In the genomic region with DNA sequence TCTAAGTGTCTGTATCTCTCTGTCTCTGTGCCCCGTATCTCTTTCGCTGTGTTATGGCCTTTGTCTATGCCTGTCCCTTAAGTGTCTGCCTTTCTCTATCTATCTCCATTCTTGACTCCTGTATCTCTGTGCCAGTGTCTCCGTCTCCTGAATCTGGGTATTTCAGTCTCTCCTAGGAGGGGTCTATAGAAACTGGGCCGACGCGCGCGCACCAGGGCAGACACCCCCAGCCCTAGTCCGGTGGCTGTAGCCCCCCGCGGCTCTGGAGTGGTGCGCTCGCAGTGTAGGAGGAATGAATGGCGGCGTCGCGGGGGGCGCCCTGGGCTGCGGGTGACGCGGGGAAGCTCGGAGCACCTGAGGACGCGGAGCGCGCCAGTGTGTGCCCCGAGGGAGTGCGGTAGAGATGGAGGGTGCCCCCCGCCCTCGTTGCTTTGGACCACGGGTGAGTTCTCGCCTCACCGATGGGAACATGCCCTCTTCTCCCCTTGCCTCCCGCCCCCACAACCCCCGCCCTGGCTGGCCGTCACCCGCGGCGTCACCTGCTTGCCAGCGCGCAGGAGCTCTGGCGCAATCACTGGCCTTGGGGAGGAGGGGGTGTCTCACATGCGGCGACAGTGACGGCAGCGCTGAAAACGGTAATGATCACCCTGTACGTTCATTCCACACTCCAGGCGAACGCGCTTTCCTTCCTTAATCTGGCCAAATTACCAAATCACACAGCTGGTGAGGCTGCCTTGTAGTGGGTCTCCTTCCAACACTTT, we compare ENCODE assay signal across 10 cellular contexts. TPM values are rescaled to one million over a fixed set of nuclear protein-coding genes. Genes with fewer than 3 reads are reported as not detected.
A peak's percentile ranks its signal among the peaks of the same experiment; 100 is the strongest.
DNase-seq lines count a peak whose midpoint lies in the region; ATAC-seq and TF ChIP-seq lines count a peak whose summit lies in the region.
"Had no signal": no experiment of that assay in that cellular context is flagged by ENCODE, and none has a peak within 500 bp of the region (broad histone marks: within the 10 kb centered on the region; RNA-seq: fewer than 3 reads in every experiment).

No MANE protein-coding gene starts in this region.

- no peak overlapping the region for H3K27ac Mint-ChIP-seq in Calu3 (ENCODE audit: unreplicated experiment)
- peak overlapping the region; percentile 17 for H3K27ac Mint-ChIP-seq in activated CD4-positive, alpha-beta T cell treated with anti-CD3 and anti-CD28 coated beads, Interleukin-2, amount 10 ng/mL, durations not matched to agents 24 days and 14 days
- no peak overlapping the region for H3K27ac Mint-ChIP-seq in stimulated activated memory B cell treated with anti-CD40 and anti-IgM and Interleukin-4, amounts not matched to agents 10 μg/mL and 1 μg/mL and 100 μg/mL, for 72 hours

- no TSS peak for BruUV-seq in Calu3 (replicated peaks; lab: Mats Ljungman, UMichigan)

- ATAC-seq in stimulated activated memory B cell treated with anti-CD40 and anti-IgM and Interleukin-4, amounts not matched to agents 10 μg/mL and 1 μg/mL and 100 μg/mL, for 72 hours, result peak; percentile 14
- ATAC-seq in HG03378 (IDR thresholded peaks at IDR 0.05; ENCODE audit: unreplicated experiment) (no peak), HG03196 (IDR thresholded peaks at IDR 0.05; ENCODE audit: unreplicated experiment) (no peak), GM18870 (IDR thresholded peaks at IDR 0.05; ENCODE audit: unreplicated experiment) (no peak)

- peak overlapping the region; percentile 45 to 48 for H3K4me3 ChIP-seq in foreskin fibroblast (ENCODE audit: low read depth in 1 of 2, low read length in 2 of 2)

- CTCF ChIA-PET in Calu3 (lab: Charles Lee), result interaction anchor here (0.6 to 1.5 kb wide), 7 partner anchors 12 to 1845 kb away, joined by 3 to 7 read pairs (median 5); partner anchors contain the start of genes EEF1AKMT4, PARL and PSMD2

- H3K36me3 Mint-ChIP-seq in Calu3 (ENCODE audit: insufficient read depth, unreplicated experiment), result peaks cover 34% of the 10 kb centered on the region
- peaks cover 23% of the 10 kb centered on the region for H3K36me3 Mint-ChIP-seq in activated CD4-positive, alpha-beta T cell treated with anti-CD3 and anti-CD28 coated beads, Interleukin-2, amount 10 ng/mL, durations not matched to agents 24 days and 14 days (ENCODE audit: low read depth)
- peaks cover 22% of the 10 kb centered on the region for H3K36me3 Mint-ChIP-seq in stimulated activated memory B cell treated with anti-CD40 and anti-IgM and Interleukin-4, amounts not matched to agents 10 μg/mL and 1 μg/mL and 100 μg/mL, for 72 hours

- no peak for TF ChIP-seq CTCF in Calu3 (IDR thresholded peaks at IDR 0.05; ENCODE audit: unreplicated experiment)
- TF ChIP-seq CTCF in foreskin fibroblast (IDR thresholded peaks at IDR 0.05; ENCODE audit: low read depth, low read length), result no peak

- intact Hi-C loops in Calu3 (cut with micrococcal nuclease; ENCODE audit: unreplicated experiment), result no loop called here
- intact Hi-C loops in activated CD4-positive, alpha-beta T cell treated with anti-CD3 and anti-CD28 coated beads, Interleukin-2, amount 10 ng/mL, durations not matched to agents 24 days and 14 days (cut with micrococcal nuclease), result no loop called here

- peaks cover 24% of the 10 kb centered on the region for H3K4me1 Mint-ChIP-seq in Calu3 (ENCODE audit: low read depth, unreplicated experiment)
- peaks cover 18% of the 10 kb centered on the region for H3K4me1 Mint-ChIP-seq in activated CD4-positive, alpha-beta T cell treated with anti-CD3 and anti-CD28 coated beads, Interleukin-2, amount 10 ng/mL, durations not matched to agents 24 days and 14 days
- H3K4me1 Mint-ChIP-seq in stimulated activated memory B cell treated with anti-CD40 and anti-IgM and Interleukin-4, amounts not matched to agents 10 μg/mL and 1 μg/mL and 100 μg/mL, for 72 hours, result peaks cover 18% of the 10 kb centered on the region

- H3K27me3 Mint-ChIP-seq in Calu3 (ENCODE audit: unreplicated experiment), result peaks cover 77% of the 10 kb centered on the region
- H3K27me3 Mint-ChIP-seq in activated CD4-positive, alpha-beta T cell treated with anti-CD3 and anti-CD28 coated beads, Interleukin-2, amount 10 ng/mL, durations not matched to agents 24 days and 14 days, result peaks cover 48% of the 10 kb centered on the region
- H3K27me3 Mint-ChIP-seq in stimulated activated memory B cell treated with anti-CD40 and anti-IgM and Interleukin-4, amounts not matched to agents 10 μg/mL and 1 μg/mL and 100 μg/mL, for 72 hours, result peaks cover 63% of the 10 kb centered on the region

- DNase-seq in Calu3, result peak; percentile 47
- DNase-seq in NCI-H1092 (lab: John Stamatoyannopoulos, UW), result peak; percentile 51
- DNase-seq in activated CD4-positive, alpha-beta T cell treated with anti-CD3 and anti-CD28 coated beads, Interleukin-2, amount 10 ng/mL, durations not matched to agents 24 days and 14 days, result no peak
- no peak for DNase-seq in foreskin fibroblast

- H3K4me3 Mint-ChIP-seq in Calu3 (ENCODE audit: low read depth, unreplicated experiment), result peak overlapping the region; percentile 66
- H3K4me3 Mint-ChIP-seq in activated CD4-positive, alpha-beta T cell treated with anti-CD3 and anti-CD28 coated beads, Interleukin-2, amount 10 ng/mL, durations not matched to agents 24 days and 14 days, result peak overlapping the region; percentile 87
- H3K4me3 Mint-ChIP-seq in stimulated activated memory B cell treated with anti-CD40 and anti-IgM and Interleukin-4, amounts not matched to agents 10 μg/mL and 1 μg/mL and 100 μg/mL, for 72 hours, result peak overlapping the region; percentile 55

- peaks cover 3% of the 10 kb centered on the region for H3K9me3 Mint-ChIP-seq in Calu3 (ENCODE audit: low read depth, unreplicated experiment)
- no peaks in the 10 kb centered on the region for H3K9me3 Mint-ChIP-seq in activated CD4-positive, alpha-beta T cell treated with anti-CD3 and anti-CD28 coated beads, Interleukin-2, amount 10 ng/mL, durations not matched to agents 24 days and 14 days
- H3K9me3 Mint-ChIP-seq in stimulated activated memory B cell treated with anti-CD40 and anti-IgM and Interleukin-4, amounts not matched to agents 10 μg/mL and 1 μg/mL and 100 μg/mL, for 72 hours, result peaks cover 3% of the 10 kb centered on the region

RNA-seq across cellular contexts. Expression of gene CAMK2N2, which starts 1.0 kb away (rescaled TPM):
- total RNA-seq in Calu3 (2022), result 3.3 and 3.6 TPM in 2 replicates
- total RNA-seq in activated CD4-positive, alpha-beta T cell treated with anti-CD3 and anti-CD28 coated beads, Interleukin-2, amount 10 ng/mL, durations not matched to agents 24 days and 14 days, result 0.14 TPM in 2 replicates
- total RNA-seq: mononuclear cell had no signal

RNA-seq across cellular contexts. Expression of gene EEF1AKMT4, which starts 12.9 kb away (rescaled TPM):
- total RNA-seq in Calu3 (2022), result 11.2 and 11.6 TPM in 2 replicates
- 14.3 and 15.9 TPM in 2 replicates for total RNA-seq in activated CD4-positive, alpha-beta T cell treated with anti-CD3 and anti-CD28 coated beads, Interleukin-2, amount 10 ng/mL, durations not matched to agents 24 days and 14 days

RNA-seq across cellular contexts. Expression of gene ECE2, which starts 13.5 kb away (rescaled TPM):
- total RNA-seq in Calu3 (2022), result not detected in 2 replicates
- total RNA-seq in activated CD4-positive, alpha-beta T cell treated with anti-CD3 and anti-CD28 coated beads, Interleukin-2, amount 10 ng/mL, durations not matched to agents 24 days and 14 days, result not detected in 2 replicates
- total RNA-seq: LHCN-M2, mononuclear cell had no signal

RNA-seq across cellular contexts. Expression of gene ALG3, which starts 13.6 kb away (rescaled TPM):
- 131 and 140 TPM in 2 replicates for total RNA-seq in Calu3 (2022)
- total RNA-seq in activated CD4-positive, alpha-beta T cell treated with anti-CD3 and anti-CD28 coated beads, Interleukin-2, amount 10 ng/mL, durations not matched to agents 24 days and 14 days, result 82.5 and 85.3 TPM in 2 replicates

RNA-seq across cellular contexts. Expression of gene VWA5B2, which starts 33.0 kb away (rescaled TPM):
- total RNA-seq in Calu3 (2022), result 0.54 and 0.90 TPM in 2 replicates
- not detected in 2 replicates for total RNA-seq in activated CD4-positive, alpha-beta T cell treated with anti-CD3 and anti-CD28 coated beads, Interleukin-2, amount 10 ng/mL, durations not matched to agents 24 days and 14 days
- total RNA-seq: LHCN-M2 had no signal

Comparison
In these comparisons a context has a peak if more than half of its experiments do, and no peak if none do; other contexts are left out.
1. DNase-seq: peak in Calu3 (single experiment) and NCI-H1092 (single experiment); none in activated CD4-positive, alpha-beta T cell treated with anti-CD3 and anti-CD28 coated beads, Interleukin-2, amount 10 ng/mL, durations not matched to agents 24 days and 14 days (single experiment) and foreskin fibroblast (0 of 2).
2. Peak in every context shown above with its lines, with median percentiles within 50 percentile points of each other: H3K4me3 Mint-ChIP-seq.